In genomic region chr11:131833371-131833770, GRCh38 we compare ENCODE assay signal across 35 cellular contexts.
"Had no signal": no experiment of that assay in that cellular context is flagged by ENCODE, and none has a peak within 500 bp of the region (broad histone marks: within the 10 kb centered on the region; RNA-seq: fewer than 3 reads in every experiment).

No MANE protein-coding gene starts in this region.

- H3K36me3 Mint-ChIP-seq: activated CD4-positive, alpha-beta memory T cell treated with anti-CD3 and anti-CD28 coated beads for 36 hours; activated CD8-positive, alpha-beta memory T cell treated with anti-CD3 and anti-CD28 coated beads, Interleukin-2, amount 10 ng/mL, durations not matched to agents 7 days and 5 days; activated naive CD4-positive, alpha-beta T cell treated with anti-CD3 and anti-CD28 coated beads, Interleukin-2, amount 50 U/mL, for 24 hours; activated naive CD8-positive, alpha-beta T cell treated with anti-CD3 and anti-CD28 coated beads, Interleukin-2, amount 10 ng/mL, durations not matched to agents 7 days and 5 days; brain had no signal

- DNase-seq: activated CD4-positive, alpha-beta memory T cell treated with anti-CD3 and anti-CD28 coated beads for 36 hours; activated CD4-positive, alpha-beta T cell treated with anti-CD3 and anti-CD28 coated beads for 36 hours; activated CD4-positive, alpha-beta T cell treated with anti-CD3 and anti-CD28 coated beads, Interleukin-2, amount 10 ng/mL, durations not matched to agents 24 days and 14 days; activated CD4-positive, CD25-positive, alpha-beta regulatory T cell; activated CD4-positive, CD25-positive, alpha-beta regulatory T cell treated with anti-CD3 and anti-CD28 coated beads, Interleukin-2, amount 50 U/mL, for 72 hours; activated CD8-positive, alpha-beta memory T cell treated with anti-CD3 and anti-CD28 coated beads, Interleukin-2, amount 10 ng/mL, durations not matched to agents 7 days and 5 days; activated CD8-positive, alpha-beta memory T cell treated with anti-CD3 and anti-CD28 coated beads, Interleukin-2, amount 50 U/mL, for 4 hours; activated CD8-positive, alpha-beta T cell treated with anti-CD3 and anti-CD28 coated beads, Interleukin-2, amount 10 ng/mL, durations not matched to agents 7 days and 5 days; activated effector memory CD4-positive, alpha-beta T cell treated with anti-CD3 and anti-CD28 coated beads, Interleukin-2, amount 50 U/mL, for 16 hours; activated naive CD4-positive, alpha-beta T cell treated with anti-CD3 and anti-CD28 coated beads for 36 hours; activated naive CD8-positive, alpha-beta T cell treated with anti-CD3 and anti-CD28 coated beads, Interleukin-2, amount 10 ng/mL, durations not matched to agents 7 days and 5 days; activated T-cell treated with anti-CD3 and anti-CD28 coated beads, Interleukin-2, amount 50 U/mL, for 1 hour; activated T-cell treated with anti-CD3 and anti-CD28 coated beads, Interleukin-2, amount 50 U/mL, for 48 hours; central memory CD4-positive, alpha-beta T cell; cerebellar nuclear complex; dorsolateral prefrontal cortex; effector memory CD4-positive, alpha-beta T cell; endodermal cell; foreskin fibroblast; gastrocnemius medialis; glutamatergic neuron; heart left ventricle; hypothalamus; T1000 had no signal

- H3K4me3 ChIP-seq: ascending aorta, breast epithelium, cardiac muscle cell, coronary artery, dorsolateral prefrontal cortex, gastrocnemius medialis, heart left ventricle had no signal

- H3K9me3 Mint-ChIP-seq: activated CD4-positive, alpha-beta memory T cell treated with anti-CD3 and anti-CD28 coated beads for 36 hours; activated naive CD4-positive, alpha-beta T cell treated with anti-CD3 and anti-CD28 coated beads, Interleukin-2, amount 50 U/mL, for 24 hours; activated T-helper 1 cell treated with anti-CD3 and anti-CD28 coated beads, Interleukin-12 subunit alpha, Interleukin-12 subunit beta, Interleukin-2, Interleukin-4 antibody, amounts not matched to agents 30 ng/mL and 10 ng/mL and 1 ng/mL, durations not matched to agents 14 hours and 24 hours and 36 hours; activated T-helper 2 cell treated with anti-CD3 and anti-CD28 coated beads, Interferon-gamma antibody, Interleukin-2, Interleukin-4, amounts not matched to agents 10 μg/mL and 5 μg/mL and 100 μg/mL, durations not matched to agents 14 hours and 24 hours and 36 hours; dendritic cell treated with granulocyte-macrophage colony-stimulating factor and Interleukin-4, amounts not matched to agents 40 ng/mL and 50 ng/mL, for 4 days; endodermal cell had no signal

- H3K4me3 Mint-ChIP-seq: activated CD4-positive, alpha-beta memory T cell treated with anti-CD3 and anti-CD28 coated beads for 36 hours; activated CD4-positive, alpha-beta T cell treated with anti-CD3 and anti-CD28 coated beads for 36 hours; activated CD4-positive, alpha-beta T cell treated with anti-CD3 and anti-CD28 coated beads, Interleukin-2, amount 10 ng/mL, durations not matched to agents 24 days and 14 days; activated CD8-positive, alpha-beta memory T cell treated with anti-CD3 and anti-CD28 coated beads, Interleukin-2, amount 10 ng/mL, durations not matched to agents 7 days and 5 days; activated CD8-positive, alpha-beta T cell treated with anti-CD3 and anti-CD28 coated beads, Interleukin-2, amount 10 ng/mL, durations not matched to agents 7 days and 5 days; activated naive CD4-positive, alpha-beta T cell treated with anti-CD3 and anti-CD28 coated beads for 36 hours; activated naive CD4-positive, alpha-beta T cell treated with anti-CD3 and anti-CD28 coated beads, Interleukin-2, amount 50 U/mL, for 24 hours; activated naive CD8-positive, alpha-beta T cell treated with anti-CD3 and anti-CD28 coated beads, Interleukin-2, amount 10 ng/mL, durations not matched to agents 7 days and 5 days; activated T-helper 1 cell treated with anti-CD3 and anti-CD28 coated beads, Interleukin-12 subunit alpha, Interleukin-12 subunit beta, Interleukin-2, Interleukin-4 antibody, amounts not matched to agents 30 ng/mL and 10 ng/mL and 1 ng/mL, durations not matched to agents 14 hours and 24 hours and 36 hours; brain; dendritic cell treated with granulocyte-macrophage colony-stimulating factor and Interleukin-4, amounts not matched to agents 40 ng/mL and 50 ng/mL, for 4 days; endodermal cell; T-helper 2 cell treated with Interferon-gamma antibody and Interleukin-4, amounts not matched to agents 5 μg/mL and 100 μg/mL, for 36 hours had no signal

- H3K36me3 ChIP-seq: ascending aorta, breast epithelium, cardiac muscle cell, gastrocnemius medialis, heart left ventricle had no signal

- ATAC-seq: activated CD4-positive, alpha-beta T cell treated with anti-CD3 and anti-CD28 coated beads for 36 hours; activated CD8-positive, alpha-beta memory T cell treated with anti-CD3 and anti-CD28 coated beads, Interleukin-2, amount 10 ng/mL, durations not matched to agents 7 days and 5 days; activated CD8-positive, alpha-beta T cell treated with anti-CD3 and anti-CD28 coated beads, Interleukin-2, amount 10 ng/mL, durations not matched to agents 7 days and 5 days; esophagus mucosa; gastrocnemius medialis; heart left ventricle had no signal

- H3K27me3 Mint-ChIP-seq: activated CD4-positive, alpha-beta memory T cell treated with anti-CD3 and anti-CD28 coated beads for 36 hours; activated CD4-positive, alpha-beta T cell treated with anti-CD3 and anti-CD28 coated beads for 36 hours; activated CD4-positive, alpha-beta T cell treated with anti-CD3 and anti-CD28 coated beads, Interleukin-2, amount 10 ng/mL, durations not matched to agents 24 days and 14 days; activated CD8-positive, alpha-beta memory T cell treated with anti-CD3 and anti-CD28 coated beads, Interleukin-2, amount 10 ng/mL, durations not matched to agents 7 days and 5 days; activated naive CD8-positive, alpha-beta T cell treated with anti-CD3 and anti-CD28 coated beads, Interleukin-2, amount 10 ng/mL, durations not matched to agents 7 days and 5 days; dendritic cell treated with granulocyte-macrophage colony-stimulating factor and Interleukin-4, amounts not matched to agents 40 ng/mL and 50 ng/mL, for 4 days had no signal

- H3K27ac ChIP-seq: ascending aorta, breast epithelium, cardiac muscle cell, coronary artery, dorsolateral prefrontal cortex, gastrocnemius medialis, heart left ventricle had no signal

- H3K27me3 ChIP-seq: ascending aorta, dorsolateral prefrontal cortex, gastrocnemius medialis had no signal

- H3K9me3 ChIP-seq: ascending aorta, breast epithelium, gastrocnemius medialis had no signal

- H3K4me1 ChIP-seq: ascending aorta, breast epithelium, gastrocnemius medialis, heart left ventricle had no signal

- H3K27ac Mint-ChIP-seq: activated CD4-positive, alpha-beta memory T cell treated with anti-CD3 and anti-CD28 coated beads for 36 hours; activated CD4-positive, alpha-beta T cell treated with anti-CD3 and anti-CD28 coated beads for 36 hours; activated CD4-positive, alpha-beta T cell treated with anti-CD3 and anti-CD28 coated beads, Interleukin-2, amount 10 ng/mL, durations not matched to agents 24 days and 14 days; activated CD8-positive, alpha-beta memory T cell treated with anti-CD3 and anti-CD28 coated beads, Interleukin-2, amount 10 ng/mL, durations not matched to agents 7 days and 5 days; activated CD8-positive, alpha-beta T cell treated with anti-CD3 and anti-CD28 coated beads, Interleukin-2, amount 10 ng/mL, durations not matched to agents 7 days and 5 days; activated naive CD4-positive, alpha-beta T cell treated with anti-CD3 and anti-CD28 coated beads for 36 hours; activated naive CD4-positive, alpha-beta T cell treated with anti-CD3 and anti-CD28 coated beads, Interleukin-2, amount 50 U/mL, for 24 hours; activated naive CD8-positive, alpha-beta T cell treated with anti-CD3 and anti-CD28 coated beads, Interleukin-2, amount 10 ng/mL, durations not matched to agents 7 days and 5 days; activated T-helper 1 cell treated with anti-CD3 and anti-CD28 coated beads, Interleukin-12 subunit alpha, Interleukin-12 subunit beta, Interleukin-2, Interleukin-4 antibody, amounts not matched to agents 30 ng/mL and 10 ng/mL and 1 ng/mL, durations not matched to agents 14 hours and 24 hours and 36 hours; activated T-helper 2 cell treated with anti-CD3 and anti-CD28 coated beads, Interferon-gamma antibody, Interleukin-2, Interleukin-4, amounts not matched to agents 10 μg/mL and 5 μg/mL and 100 μg/mL, durations not matched to agents 14 hours and 24 hours and 36 hours; brain; dendritic cell treated with granulocyte-macrophage colony-stimulating factor and Interleukin-4, amounts not matched to agents 40 ng/mL and 50 ng/mL, for 4 days; endodermal cell; T-helper 2 cell treated with Interferon-gamma antibody and Interleukin-4, amounts not matched to agents 5 μg/mL and 100 μg/mL, for 36 hours had no signal

- H3K4me1 Mint-ChIP-seq: activated CD4-positive, alpha-beta T cell treated with anti-CD3 and anti-CD28 coated beads for 36 hours; activated CD4-positive, alpha-beta T cell treated with anti-CD3 and anti-CD28 coated beads, Interleukin-2, amount 10 ng/mL, durations not matched to agents 24 days and 14 days; activated CD8-positive, alpha-beta memory T cell treated with anti-CD3 and anti-CD28 coated beads, Interleukin-2, amount 10 ng/mL, durations not matched to agents 7 days and 5 days; activated naive CD4-positive, alpha-beta T cell treated with anti-CD3 and anti-CD28 coated beads, Interleukin-2, amount 50 U/mL, for 24 hours; activated naive CD8-positive, alpha-beta T cell treated with anti-CD3 and anti-CD28 coated beads, Interleukin-2, amount 10 ng/mL, durations not matched to agents 7 days and 5 days; endodermal cell had no signal
